In genomic region chr6:42165016-42165415, GRCh38 we compare ENCODE assay signal across 1 cellular context.
TF ChIP-seq lines count a peak whose summit lies in the region.

No MANE protein-coding gene starts in this region.

TF ChIP-seq in HepG2, 621 proteins besides CTCF, POLR2A, EP300 and RAD21:
- TF ChIP-seq RORA (CRISPR knock-in tag; IDR thresholded peaks at IDR 0.05) (no peak), TIGD3 (CRISPR knock-in tag; IDR thresholded peaks at IDR 0.05; ENCODE audit: borderline replicate concordance) (no peak), REXO4 (CRISPR knock-in tag; IDR thresholded peaks at IDR 0.05; ENCODE audit: borderline replicate concordance) (no peak), GTF3A (CRISPR knock-in tag; conservative IDR thresholded peaks at IDR 0.05) (no peak), ZNF800 (CRISPR knock-in tag; IDR thresholded peaks at IDR 0.05) (no peak), KIAA2018 (CRISPR knock-in tag; IDR thresholded peaks at IDR 0.05; ENCODE audit: borderline replicate concordance) (no peak), BRF2 (CRISPR knock-in tag; IDR thresholded peaks at IDR 0.05) (no peak), CBX2 (IDR thresholded peaks at IDR 0.05; ENCODE audit: low read depth, low read length) (no peak), CBX2 (CRISPR knock-in tag; IDR thresholded peaks at IDR 0.05; ENCODE audit: low read depth) (no peak), BCLAF1 (IDR thresholded peaks at IDR 0.05) (no peak), MXI1 (IDR thresholded peaks at IDR 0.05; ENCODE audit: borderline replicate concordance, low read depth, low read length) (no peak), ISX (CRISPR knock-in tag; conservative IDR thresholded peaks at IDR 0.05) (no peak), ZNF577 (CRISPR knock-in tag; IDR thresholded peaks at IDR 0.05; ENCODE audit: borderline replicate concordance, low read depth) (no peak), ZSCAN22 (CRISPR knock-in tag; IDR thresholded peaks at IDR 0.05) (no peak), ZGPAT (CRISPR knock-in tag; IDR thresholded peaks at IDR 0.05) (no peak), BCL3 (CRISPR knock-in tag; IDR thresholded peaks at IDR 0.05) (no peak), ZNF441 (CRISPR knock-in tag; IDR thresholded peaks at IDR 0.05; ENCODE audit: borderline replicate concordance) (no peak)
